Comparison of ENCODE assay signal across 8 cellular contexts in genomic region chr1:32464716-32465540, GRCh38.
DNase-seq lines count a peak whose midpoint lies in the region; ATAC-seq, FAIRE-seq and TF ChIP-seq lines count a peak whose summit lies in the region.

Gene ZBTB8B, plus strand, starts transcription at chr1:32465072. Its CDS starts 5,553 bp downstream, at chr1:32470625.

- no peak for TF ChIP-seq CTCF in brain microvascular endothelial cell (IDR thresholded peaks at IDR 0.05; ENCODE audit: low read depth, low read length, missing control alignments)

- H3K36me3 ChIP-seq in brain microvascular endothelial cell (replicated peaks), result no peaks in the 10 kb centered on the region

- peak within 1 kb of the TSS; percentile 56 for H3K4me3 ChIP-seq in brain microvascular endothelial cell (ENCODE audit: low read depth, low read length)

- no peak within 1 kb of the TSS for H3K27ac ChIP-seq in brain microvascular endothelial cell

- H3K27me3 ChIP-seq in brain microvascular endothelial cell (replicated peaks), result peaks cover 21% of the 10 kb centered on the region

- DNase-seq in ACHN, result peak; percentile 25
- peak; percentile 96 for DNase-seq in HTR-8/SVneo (ENCODE audit: insufficient read length, low spot score)
- DNase-seq in SHP77 treated with DMSO at 0.1 percent for 48 hours (lab: John Stamatoyannopoulos, UW), result peak; percentile 91
- peak; percentile 37 for DNase-seq in brain microvascular endothelial cell
- DNase-seq in iPS DF 19.7 (ENCODE audit: low read depth, low spot score), result peak; percentile 96
- DNase-seq in putamen (ENCODE audit: low spot score), result peak; percentile 85

- in situ Hi-C loops in ACHN (cut with HindIII; ENCODE audit: low pct_ligation_motif_present, low pct_unique_long_range_greater_than_20kb, low sequenced_read_pairs), result no loop called here
- in situ Hi-C loops in brain microvascular endothelial cell (cut with HindIII; ENCODE audit: low pct_ligation_motif_present, low sequenced_read_pairs), result no loop called here

- FAIRE-seq in HTR-8/SVneo (lab: Jason Lieb, UNC), result peak; percentile 95

- ATAC-seq in HG02623 (IDR thresholded peaks at IDR 0.05; ENCODE audit: unreplicated experiment) (no peak), HG03139 (IDR thresholded peaks at IDR 0.05; ENCODE audit: unreplicated experiment) (no peak)

Comparison
In these comparisons a context has a peak if more than half of its experiments do, and no peak if none do; other contexts are left out.
1. DNase-seq: peak in every context shown above with its lines; median percentile 96 in HTR-8/SVneo; 96 in iPS DF 19.7; 91 in SHP77 treated with DMSO at 0.1 percent for 48 hours; 85 in putamen; 37 in brain microvascular endothelial cell; 25 in ACHN.